ENCODE assay signal across 2 cellular contexts in genomic region chr2:33500177-33500576, GRCh38.
A peak's percentile ranks its signal among the peaks of the same experiment; 100 is the strongest.
TF ChIP-seq lines count a peak whose summit lies in the region.

No MANE protein-coding gene starts in this region.

TF ChIP-seq in GM12878, 131 proteins besides CTCF, POLR2A, EP300 and RAD21:
- TF ChIP-seq MLLT1 (IDR thresholded peaks at IDR 0.05): no peak
- TF ChIP-seq ESRRA (IDR thresholded peaks at IDR 0.05; ENCODE audit: low read length): no peak
- peak; percentile 21; the same call in 1 of the 2 replicates for TF ChIP-seq RUNX3 (IDR thresholded peaks at IDR 0.05; ENCODE audit: low read length)
- TF ChIP-seq FOXK2 (IDR thresholded peaks at IDR 0.05): no peak
- TF ChIP-seq SMAD1 (IDR thresholded peaks at IDR 0.05; ENCODE audit: low read depth, partially characterized antibody): no peak
- TF ChIP-seq TCF12 (IDR thresholded peaks at IDR 0.05; ENCODE audit: low read depth, low read length): no peak
- TF ChIP-seq SPI1 (IDR thresholded peaks at IDR 0.05; ENCODE audit: borderline replicate concordance, insufficient read depth, low read depth, low read length): peak; percentile 38; the same call in 1 of the 2 replicates
- TF ChIP-seq TAF1 (IDR thresholded peaks at IDR 0.05; ENCODE audit: borderline replicate concordance, low read depth, low read length): no peak
- TF ChIP-seq CBFB (IDR thresholded peaks at IDR 0.05; ENCODE audit: low read depth): no peak
- no peak for TF ChIP-seq ASH2L (IDR thresholded peaks at IDR 0.05; ENCODE audit: borderline replicate concordance, low read depth)
- TF ChIP-seq EED (IDR thresholded peaks at IDR 0.05; ENCODE audit: low read depth): 0 out of 2 replicates have a peak, but pooled peaks have one; percentile 51
- TF ChIP-seq SMC3 (IDR thresholded peaks at IDR 0.05; ENCODE audit: borderline replicate concordance, low read length): no peak
- TF ChIP-seq STAT1 (conservative IDR thresholded peaks at IDR 0.05): no peak
- no peak for TF ChIP-seq ZBED1 (IDR thresholded peaks at IDR 0.05; ENCODE audit: borderline replicate concordance)
- 0 out of 4 replicates have a peak, but pooled peaks of 1 of the 2 experiments have one; percentile 16 for TF ChIP-seq IKZF2 (IDR thresholded peaks at IDR 0.05)
- TF ChIP-seq POLR2AphosphoS5 (IDR thresholded peaks at IDR 0.05; ENCODE audit: low read length): no peak
- no peak for TF ChIP-seq STAT3 (IDR thresholded peaks at IDR 0.05; ENCODE audit: low read depth, low read length)
- no peak for TF ChIP-seq SREBF1 (IDR thresholded peaks at IDR 0.05; ENCODE audit: low read length)
- no peak for TF ChIP-seq EGR1 (IDR thresholded peaks at IDR 0.05; ENCODE audit: borderline replicate concordance in 1 of 2, low read depth in 2 of 2, low read length in 2 of 2)

TF ChIP-seq in HepG2, 621 proteins besides CTCF, POLR2A, EP300 and RAD21:
- no peak for TF ChIP-seq HNRNPLL (IDR thresholded peaks at IDR 0.05; ENCODE audit: low read depth, low read length, poor library complexity, severe bottlenecking)
- no peak for TF ChIP-seq ZFP36 (IDR thresholded peaks at IDR 0.05; ENCODE audit: borderline replicate concordance, low read depth, low read length, partially characterized antibody)
- TF ChIP-seq ZSCAN22 (CRISPR knock-in tag; IDR thresholded peaks at IDR 0.05): no peak
- no peak for TF ChIP-seq ZNF318 (CRISPR knock-in tag; IDR thresholded peaks at IDR 0.05)
- no peak for TF ChIP-seq ZNF468 (CRISPR knock-in tag; IDR thresholded peaks at IDR 0.05)
- no peak for TF ChIP-seq THAP9 (CRISPR knock-in tag; IDR thresholded peaks at IDR 0.05; ENCODE audit: borderline replicate concordance)
- no peak for TF ChIP-seq ZMAT5 (CRISPR knock-in tag; IDR thresholded peaks at IDR 0.05; ENCODE audit: borderline replicate concordance, low read depth)
- no peak for TF ChIP-seq ZNF10 (CRISPR knock-in tag; IDR thresholded peaks at IDR 0.05; ENCODE audit: borderline replicate concordance, low read depth)
- no peak for TF ChIP-seq FOXA1 (IDR thresholded peaks at IDR 0.05)
- no peak for TF ChIP-seq FOXA1 (CRISPR knock-in tag; IDR thresholded peaks at IDR 0.05)
- no peak for TF ChIP-seq SALL2 (CRISPR knock-in tag; IDR thresholded peaks at IDR 0.05)
- TF ChIP-seq ZBTB37 (CRISPR knock-in tag; IDR thresholded peaks at IDR 0.05): no peak
- no peak for TF ChIP-seq SSRP1 (CRISPR knock-in tag; IDR thresholded peaks at IDR 0.05)
- no peak for TF ChIP-seq CHCHD3 (CRISPR knock-in tag; IDR thresholded peaks at IDR 0.05)
- no peak for TF ChIP-seq PAX8 (CRISPR knock-in tag; IDR thresholded peaks at IDR 0.05; ENCODE audit: borderline replicate concordance)
- no peak for TF ChIP-seq FOXK2 (IDR thresholded peaks at IDR 0.05)
